In the genomic region with DNA sequence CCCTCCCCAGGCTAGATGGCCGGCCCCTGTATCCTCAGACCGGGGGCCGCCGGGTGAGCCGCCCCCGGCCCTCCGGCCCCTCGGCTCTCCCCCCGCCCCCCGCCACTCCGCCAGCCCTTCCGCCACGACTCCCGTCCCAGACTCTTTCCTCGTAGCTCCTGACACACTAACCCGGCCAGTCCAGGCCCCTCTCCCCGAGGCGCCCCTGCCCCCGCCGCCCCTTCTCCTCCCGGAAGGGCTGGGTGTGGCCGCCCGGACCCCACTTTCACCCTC, we compare ENCODE assay signal across 8 cellular contexts. TPM values are rescaled to one million over a fixed set of nuclear protein-coding genes. Genes with fewer than 3 reads are reported as not detected.
DNase-seq lines count a peak whose midpoint lies in the region; ATAC-seq, FAIRE-seq and TF ChIP-seq lines count a peak whose summit lies in the region.

No MANE protein-coding gene starts in this region.

- H3K9me3 Mint-ChIP-seq in natural killer cell treated with Interleukin-12 subunit alpha and Interleukin-12 subunit beta and Interleukin-15 and Interleukin-18, amount 100 ng/mL, for 72 hours: no peaks in the 10 kb centered on the region

- peak overlapping the region; percentile 53 to 100 (median 95) for H3K27ac ChIP-seq in dorsolateral prefrontal cortex

- peaks cover 11% of the 10 kb centered on the region for H3K36me3 Mint-ChIP-seq in natural killer cell treated with Interleukin-12 subunit alpha and Interleukin-12 subunit beta and Interleukin-15 and Interleukin-18, amount 100 ng/mL, for 72 hours

- H3K27me3 Mint-ChIP-seq in natural killer cell treated with Interleukin-12 subunit alpha and Interleukin-12 subunit beta and Interleukin-15 and Interleukin-18, amount 100 ng/mL, for 72 hours: no peaks in the 10 kb centered on the region

- FAIRE-seq in GM12891 (lab: Jason Lieb, UNC): no peak

- no peaks in the 10 kb centered on the region for H3K27me3 ChIP-seq in dorsolateral prefrontal cortex

- TF ChIP-seq CTCF in AG10803 (conservative IDR thresholded peaks at IDR 0.05; ENCODE audit: low read length) (no peak), LNCaP clone FGC (IDR thresholded peaks at IDR 0.05; ENCODE audit: control insufficient read depth, extremely low read depth, insufficient read depth) (no peak), dorsolateral prefrontal cortex (IDR thresholded peaks at IDR 0.05 in 54 of 56, conservative IDR thresholded peaks at IDR 0.05 in 2 of 56; ENCODE audit: low read depth in 1 of 56, partially characterized antibody in 56 of 56) (no peak)

- H3K4me3 ChIP-seq in AG10803 (ENCODE audit: low read length) (peak overlapping the region; percentile 94), LNCaP clone FGC (ENCODE audit: low read depth, low read length) (peak overlapping the region; percentile 79), dorsolateral prefrontal cortex (peak overlapping the region; percentile 51 to 100 (median 92))

- peak overlapping the region; percentile 97 for H3K4me3 Mint-ChIP-seq in natural killer cell treated with Interleukin-12 subunit alpha and Interleukin-12 subunit beta and Interleukin-15 and Interleukin-18, amount 100 ng/mL, for 72 hours

- H3K27ac Mint-ChIP-seq in natural killer cell treated with Interleukin-12 subunit alpha and Interleukin-12 subunit beta and Interleukin-15 and Interleukin-18, amount 100 ng/mL, for 72 hours: peak overlapping the region; percentile 100

- intact Hi-C loops in dorsolateral prefrontal cortex (cut with DNase I): loop anchor here (2.0 to 10.0 kb wide), 6 partner anchors 33 to 317 kb away; a partner anchor contains a TSS

- H3K4me1 Mint-ChIP-seq in natural killer cell treated with Interleukin-12 subunit alpha and Interleukin-12 subunit beta and Interleukin-15 and Interleukin-18, amount 100 ng/mL, for 72 hours (ENCODE audit: low read depth in 2 of 2): peaks cover 31 to 33% of the 10 kb centered on the region in 2 donors

- TF ChIP-seq POLR2A in GM12891 (IDR thresholded peaks at IDR 0.05; ENCODE audit: low read depth, low read length): no peak

- no peak for DNase-seq in AG10803 (ENCODE audit: low read depth)
- DNase-seq in LNCaP clone FGC (ENCODE audit: low read depth): no peak
- no peak for DNase-seq in dorsolateral prefrontal cortex
- DNase-seq in natural killer cell treated with Interleukin-12 subunit alpha and Interleukin-12 subunit beta and Interleukin-15 and Interleukin-18, amount 100 ng/mL, for 72 hours (ENCODE audit: low spot score): no peak
- no peak for DNase-seq in NCI-H1092 treated with DMSO at 0.1 percent for 48 hours (lab: John Stamatoyannopoulos, UW)
- DNase-seq in Kasumi-1 (lab: John Stamatoyannopoulos, UW): no peak
- no peak for DNase-seq in GM12891 (ENCODE audit: insufficient read length, low spot score)
- no peak for DNase-seq in RKO (ENCODE audit: low spot score)

- no peak for ATAC-seq in natural killer cell treated with Interleukin-12 subunit alpha and Interleukin-12 subunit beta and Interleukin-15 and Interleukin-18, amount 100 ng/mL, for 72 hours

TF ChIP-seq in GM12891, 5 proteins besides CTCF, POLR2A, EP300 and RAD21:
- TF ChIP-seq TAF1 (IDR thresholded peaks at IDR 0.05; ENCODE audit: low read depth, low read length) (no peak), POU2F2 (IDR thresholded peaks at IDR 0.05; ENCODE audit: low read depth, low read length) (no peak), PAX5 (IDR thresholded peaks at IDR 0.05; ENCODE audit: insufficient read depth, low read length, severe bottlenecking) (no peak), SPI1 (IDR thresholded peaks at IDR 0.05; ENCODE audit: low read depth, low read length) (no peak), POLR2AphosphoS5 (IDR thresholded peaks at IDR 0.05; ENCODE audit: low read depth, low read length) (no peak)
TF ChIP-seq in GM12891: peak in this region for 0.

RNA-seq across cellular contexts. Expression of a gene that starts 5.6 kb away (rescaled TPM):
- 1 to 10 TPM in 88 of 120 experiments, under 1 TPM in 32; 0.41 to 3.5 (median 1.3) TPM for total RNA-seq in dorsolateral prefrontal cortex
- under 1 TPM; 0.17 to 0.78 TPM for total RNA-seq in natural killer cell treated with Interleukin-12 subunit alpha and Interleukin-12 subunit beta and Interleukin-15 and Interleukin-18, amount 100 ng/mL, for 72 hours
- polyA plus RNA-seq in GM12891 (2012; ENCODE audit: low read depth, missing spikeins): 0.10 TPM

RNA-seq across cellular contexts. Expression of a gene that starts 8.8 kb away (rescaled TPM):
- total RNA-seq in dorsolateral prefrontal cortex: 10 to 100 TPM; 12.9 to 29.4 (median 19.8) TPM
- 10 to 100 TPM; 17.9 to 30.9 TPM for total RNA-seq in natural killer cell treated with Interleukin-12 subunit alpha and Interleukin-12 subunit beta and Interleukin-15 and Interleukin-18, amount 100 ng/mL, for 72 hours
- polyA plus RNA-seq in GM12891 (2012; ENCODE audit: low read depth, missing spikeins): 6.8 TPM

RNA-seq across cellular contexts. Expression of a gene that starts 26.9 kb away (rescaled TPM):
- 1 to 10 TPM in 115 of 120 experiments, under 1 TPM in 5; 0.48 to 7.8 (median 2.1) TPM for total RNA-seq in dorsolateral prefrontal cortex
- total RNA-seq in natural killer cell treated with Interleukin-12 subunit alpha and Interleukin-12 subunit beta and Interleukin-15 and Interleukin-18, amount 100 ng/mL, for 72 hours: under 1 TPM in 1 of 2 donors, not detected in 1; 0.24 TPM
- polyA plus RNA-seq in GM12891 (2012; ENCODE audit: low read depth, missing spikeins): 0.26 TPM

RNA-seq across cellular contexts. Expression of a gene that starts 31.1 kb away (rescaled TPM):
- 100 to 1,000 TPM; 220 to 305 (median 265) TPM for total RNA-seq in dorsolateral prefrontal cortex
- 100 to 1,000 TPM; 348 to 422 TPM for total RNA-seq in natural killer cell treated with Interleukin-12 subunit alpha and Interleukin-12 subunit beta and Interleukin-15 and Interleukin-18, amount 100 ng/mL, for 72 hours
- polyA plus RNA-seq in GM12891 (2012; ENCODE audit: low read depth, missing spikeins): 135 TPM

RNA-seq across cellular contexts. Expression of a gene that starts 46.1 kb away (rescaled TPM):
- total RNA-seq in dorsolateral prefrontal cortex: 100 to 1,000 TPM in 32 of 120 experiments, 10 to 100 TPM in 88; 32.7 to 130 (median 83.9) TPM
- not detected for total RNA-seq in natural killer cell treated with Interleukin-12 subunit alpha and Interleukin-12 subunit beta and Interleukin-15 and Interleukin-18, amount 100 ng/mL, for 72 hours
- 5.4 TPM for polyA plus RNA-seq in GM12891 (2012; ENCODE audit: low read depth, missing spikeins)
